In the genomic region with DNA sequence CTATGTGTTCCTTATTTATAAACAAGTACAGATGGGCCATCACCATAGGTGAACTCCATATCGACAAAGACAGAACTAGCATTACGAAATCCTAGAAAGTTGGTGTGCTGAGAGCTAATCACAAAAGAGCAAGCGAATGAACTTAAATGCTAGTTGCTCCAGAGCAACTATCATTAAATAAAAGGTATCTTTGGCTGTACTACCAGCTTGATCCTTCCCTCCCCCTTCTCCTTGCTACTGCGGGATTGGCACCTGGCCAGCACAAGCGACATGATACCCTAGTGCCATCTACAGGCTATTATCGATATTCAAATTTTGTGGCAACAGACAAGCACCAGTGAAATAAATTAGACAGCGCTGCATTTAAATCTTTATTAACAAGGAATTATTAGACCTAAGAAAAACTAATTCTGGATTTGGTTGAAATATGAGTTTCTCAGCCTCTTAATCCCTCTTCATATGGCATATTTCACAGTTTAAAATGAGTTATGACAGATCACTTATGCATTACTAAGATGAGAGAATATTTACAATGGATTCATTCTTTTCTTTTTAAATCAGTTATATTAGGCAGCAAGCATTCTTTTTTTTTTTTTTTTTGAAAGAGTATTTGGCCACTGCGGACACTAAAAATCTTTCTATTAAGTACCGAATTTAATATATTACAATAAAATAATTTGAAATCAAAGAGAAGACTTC, we compare ENCODE assay signal across 8 cellular contexts. TPM values are rescaled to one million over a fixed set of nuclear protein-coding genes. Genes with fewer than 3 reads are reported as not detected.
DNase-seq lines count a peak whose midpoint lies in the region; ATAC-seq, FAIRE-seq and TF ChIP-seq lines count a peak whose summit lies in the region.

No MANE protein-coding gene starts in this region.

- ATAC-seq in GM18517 (IDR thresholded peaks at IDR 0.05; ENCODE audit: unreplicated experiment) (peak; percentile 83), HG03196 (IDR thresholded peaks at IDR 0.05; ENCODE audit: unreplicated experiment) (peak; percentile 60)
- ATAC-seq in stimulated activated naive CD8-positive, alpha-beta T cell treated with anti-CD3 and anti-CD28 coated beads, Interleukin-15, amount 100 ng/mL, for 72 hours: peak; percentile 73

- H3K27me3 Mint-ChIP-seq in mesothelial cell of epicardium (ENCODE audit: low read depth): peaks cover 3% of the 10 kb centered on the region
- no peaks in the 10 kb centered on the region for H3K27me3 Mint-ChIP-seq in stimulated activated naive CD8-positive, alpha-beta T cell treated with anti-CD3 and anti-CD28 coated beads, Interleukin-15, amount 100 ng/mL, for 72 hours

- H3K36me3 Mint-ChIP-seq in mesothelial cell of epicardium: peaks cover 8% of the 10 kb centered on the region

- H3K4me3 ChIP-seq in endothelial cell of umbilical vein (replicated peaks in 1 of 3; ENCODE audit: insufficient read depth in 1 of 3, low read depth in 1 of 3, low read length in 3 of 3): peak overlapping the region in 1 of 3 experiments; percentile 21

- no peaks in the 10 kb centered on the region for H4K20me1 ChIP-seq in endothelial cell of umbilical vein (replicated peaks; ENCODE audit: control insufficient read depth, extremely low read depth, insufficient read depth, low read length)

- H3K9me3 ChIP-seq in endothelial cell of umbilical vein (replicated peaks; ENCODE audit: control insufficient read depth, insufficient read depth, low read length): no peaks in the 10 kb centered on the region

- in situ Hi-C loops in ACHN (cut with HindIII; ENCODE audit: low pct_ligation_motif_present, low pct_unique_long_range_greater_than_20kb, low sequenced_read_pairs): no loop called here

- DNase-seq in ACHN (peak; percentile 71), NCI-H446 treated with DMSO at 0.1 percent for 48 hours (lab: John Stamatoyannopoulos, UW) (peak; percentile 10), endothelial cell of umbilical vein (ENCODE audit: low read depth, low spot score) (peak; percentile 88), mesothelial cell of epicardium (ENCODE audit: low spot score in 2 of 2, unreplicated experiment in 2 of 2) (peak; percentile 64 to 81)
- DNase-seq in activated CD4-positive, alpha-beta T cell treated with anti-CD3 and anti-CD28 coated beads, Interleukin-2, amount 50 U/mL, for 1 hour: peak; percentile 40
- peak; percentile 44 to 48 for DNase-seq in stimulated activated naive CD8-positive, alpha-beta T cell treated with anti-CD3 and anti-CD28 coated beads, Interleukin-15, amount 100 ng/mL, for 72 hours

- H3K9ac ChIP-seq in endothelial cell of umbilical vein (replicated peaks; ENCODE audit: extremely low read depth, insufficient read depth, low read length): peak overlapping the region; percentile 40

- POLR2A ChIA-PET in endothelial cell of umbilical vein (lab: Charles Lee): no interaction called here

- no peaks in the 10 kb centered on the region for H3K27me3 ChIP-seq in endothelial cell of umbilical vein (ENCODE audit: control insufficient read depth in 2 of 2, insufficient read depth in 2 of 2, low read length in 2 of 2)

- peaks cover 15% of the 10 kb centered on the region for H3K4me1 ChIP-seq in endothelial cell of umbilical vein (ENCODE audit: control insufficient read depth, extremely low read depth, insufficient read depth, low read length)

- CTCF ChIA-PET in endothelial cell of umbilical vein (lab: Charles Lee): interaction anchor here (0.6 to 2.7 kb wide), 45 partner anchors 8 to 1989 kb away, joined by 3 to 47 read pairs (median 3); no protein-coding TSS in a partner anchor

- no peaks in the 10 kb centered on the region for H3K9me1 ChIP-seq in endothelial cell of umbilical vein (replicated peaks; ENCODE audit: control insufficient read depth, extremely low read depth, insufficient read depth, low read length)

- H3K9me3 Mint-ChIP-seq in mesothelial cell of epicardium: no peaks in the 10 kb centered on the region
- no peaks in the 10 kb centered on the region for H3K9me3 Mint-ChIP-seq in stimulated activated naive CD8-positive, alpha-beta T cell treated with anti-CD3 and anti-CD28 coated beads, Interleukin-15, amount 100 ng/mL, for 72 hours

- H2AFZ ChIP-seq in endothelial cell of umbilical vein (ENCODE audit: low read depth, low read length): peak overlapping the region; percentile 80

- H3K27ac ChIP-seq in endothelial cell of umbilical vein (ENCODE audit: insufficient read depth, low read depth, low read length): no peak overlapping the region

- BruUV-seq in endothelial cell of umbilical vein (replicated peaks; lab: Mats Ljungman, UMichigan): no TSS peak

- no peaks in the 10 kb centered on the region for H3K36me3 ChIP-seq in endothelial cell of umbilical vein (ENCODE audit: control insufficient read depth in 2 of 2, extremely low read depth in 1 of 2, insufficient read depth in 2 of 2, low read length in 2 of 2)

- no peak for TF ChIP-seq POLR2A in endothelial cell of umbilical vein (IDR thresholded peaks at IDR 0.05; ENCODE audit: low read depth, low read length)

- peaks cover 31% of the 10 kb centered on the region for H3K4me1 Mint-ChIP-seq in mesothelial cell of epicardium
- no peaks in the 10 kb centered on the region for H3K4me1 Mint-ChIP-seq in stimulated activated naive CD8-positive, alpha-beta T cell treated with anti-CD3 and anti-CD28 coated beads, Interleukin-15, amount 100 ng/mL, for 72 hours

- H3K4me2 ChIP-seq in endothelial cell of umbilical vein (ENCODE audit: insufficient read depth, low read length): peak overlapping the region; percentile 78

- no peaks in the 10 kb centered on the region for H3K79me2 ChIP-seq in endothelial cell of umbilical vein (ENCODE audit: control insufficient read depth, insufficient read depth, low read length)

- FAIRE-seq in endothelial cell of umbilical vein (lab: Jason Lieb, UNC): peak; percentile 68

- TF ChIP-seq CTCF in endothelial cell of umbilical vein (IDR thresholded peaks at IDR 0.05; ENCODE audit: extremely low read depth in 1 of 2, insufficient read depth in 1 of 2, low read depth in 1 of 2, low read length in 2 of 2) (peak; percentile 51 to 60), mesothelial cell of epicardium (IDR thresholded peaks at IDR 0.05; ENCODE audit: unreplicated experiment) (peak; percentile 56)

- H3K27ac Mint-ChIP-seq in mesothelial cell of epicardium: peak overlapping the region; percentile 34
- no peak overlapping the region for H3K27ac Mint-ChIP-seq in stimulated activated naive CD8-positive, alpha-beta T cell treated with anti-CD3 and anti-CD28 coated beads, Interleukin-15, amount 100 ng/mL, for 72 hours

- peak overlapping the region; percentile 62 for H3K4me3 Mint-ChIP-seq in mesothelial cell of epicardium
- H3K4me3 Mint-ChIP-seq in stimulated activated naive CD8-positive, alpha-beta T cell treated with anti-CD3 and anti-CD28 coated beads, Interleukin-15, amount 100 ng/mL, for 72 hours: no peak overlapping the region

- dilution Hi-C loops in endothelial cell of umbilical vein (cut with MboI; ENCODE audit: extremely low pct_ligation_motif_present, low sequenced_read_pairs): no loop called here

- intact Hi-C loops in endothelial cell of umbilical vein (cut with micrococcal nuclease): loop anchor here (1.0 to 10.0 kb wide), 8 partner anchors 76 to 1568 kb away; no protein-coding TSS in a partner anchor

TF ChIP-seq in endothelial cell of umbilical vein, 7 proteins besides CTCF, POLR2A, EP300 and RAD21:
- TF ChIP-seq POLR2AphosphoS5 (IDR thresholded peaks at IDR 0.05; ENCODE audit: insufficient read depth, low read depth, low read length) (peak; percentile 30), FOS (IDR thresholded peaks at IDR 0.05; ENCODE audit: borderline replicate concordance, insufficient read depth, low read length) (no peak), JUN (IDR thresholded peaks at IDR 0.05; ENCODE audit: borderline replicate concordance, insufficient read depth, insufficient read length, low read depth) (no peak)
- TF ChIP-seq, protein P1, sequence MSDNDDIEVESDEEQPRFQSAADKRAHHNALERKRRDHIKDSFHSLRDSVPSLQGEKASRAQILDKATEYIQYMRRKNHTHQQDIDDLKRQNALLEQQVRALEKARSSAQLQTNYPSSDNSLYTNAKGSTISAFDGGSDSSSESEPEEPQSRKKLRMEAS (IDR thresholded peaks at IDR 0.05; ENCODE audit: insufficient read depth, insufficient read length): no peak

RNA-seq across cellular contexts. Expression of a gene that starts 5.8 kb away (rescaled TPM):
- total RNA-seq in endothelial cell of umbilical vein: 3.4 and 5.2 TPM in 2 replicates
- polyA plus RNA-seq in endothelial cell of umbilical vein: 0.91 and 1.1 TPM in 2 replicates
- 1.4 and 1.5 TPM in 2 replicates for polyA plus RNA-seq in endothelial cell of umbilical vein (2011; cell fraction: cytosol; rRNA removed)
- 1.7 and 2.2 TPM in 2 replicates for polyA plus RNA-seq in endothelial cell of umbilical vein (2011; cell fraction: nucleus; rRNA removed)
- polyA plus RNA-seq in endothelial cell of umbilical vein (2012): 0.95 and 1.7 TPM in 2 replicates
- 5.3 and 5.8 TPM in 2 replicates for polyA minus RNA-seq in endothelial cell of umbilical vein
- 1.4 TPM for polyA minus RNA-seq in endothelial cell of umbilical vein (2011; cell fraction: cytosol; rRNA and poly(A)+ RNA removed)
- polyA minus RNA-seq in endothelial cell of umbilical vein (2011; cell fraction: nucleus; rRNA and poly(A)+ RNA removed): 4.7 and 7.9 TPM in 2 replicates
- 26.9 to 31.2 TPM (median 29.7 TPM) in 3 replicates for total RNA-seq in mesothelial cell of epicardium

Comparison
In these comparisons a context has a peak if more than half of its experiments do, and no peak if none do; other contexts are left out.
1. DNase-seq: peak in every context shown above with its lines; median percentile 88 in endothelial cell of umbilical vein; 72 in mesothelial cell of epicardium; 71 in ACHN; 46 in stimulated activated naive CD8-positive, alpha-beta T cell treated with anti-CD3 and anti-CD28 coated beads, Interleukin-15, amount 100 ng/mL, for 72 hours; 40 in activated CD4-positive, alpha-beta T cell treated with anti-CD3 and anti-CD28 coated beads, Interleukin-2, amount 50 U/mL, for 1 hour; 10 in NCI-H446 treated with DMSO at 0.1 percent for 48 hours.